Comparison of ENCODE assay signal across 1 cellular context in genomic region chr17:18115517-18115916, GRCh38.
TF ChIP-seq lines count a peak whose summit lies in the region.

No MANE protein-coding gene starts in this region.

TF ChIP-seq in HepG2, 621 proteins besides CTCF, POLR2A, EP300 and RAD21 (continued from another document and continues in another):
- TF ChIP-seq, protein P1, sequence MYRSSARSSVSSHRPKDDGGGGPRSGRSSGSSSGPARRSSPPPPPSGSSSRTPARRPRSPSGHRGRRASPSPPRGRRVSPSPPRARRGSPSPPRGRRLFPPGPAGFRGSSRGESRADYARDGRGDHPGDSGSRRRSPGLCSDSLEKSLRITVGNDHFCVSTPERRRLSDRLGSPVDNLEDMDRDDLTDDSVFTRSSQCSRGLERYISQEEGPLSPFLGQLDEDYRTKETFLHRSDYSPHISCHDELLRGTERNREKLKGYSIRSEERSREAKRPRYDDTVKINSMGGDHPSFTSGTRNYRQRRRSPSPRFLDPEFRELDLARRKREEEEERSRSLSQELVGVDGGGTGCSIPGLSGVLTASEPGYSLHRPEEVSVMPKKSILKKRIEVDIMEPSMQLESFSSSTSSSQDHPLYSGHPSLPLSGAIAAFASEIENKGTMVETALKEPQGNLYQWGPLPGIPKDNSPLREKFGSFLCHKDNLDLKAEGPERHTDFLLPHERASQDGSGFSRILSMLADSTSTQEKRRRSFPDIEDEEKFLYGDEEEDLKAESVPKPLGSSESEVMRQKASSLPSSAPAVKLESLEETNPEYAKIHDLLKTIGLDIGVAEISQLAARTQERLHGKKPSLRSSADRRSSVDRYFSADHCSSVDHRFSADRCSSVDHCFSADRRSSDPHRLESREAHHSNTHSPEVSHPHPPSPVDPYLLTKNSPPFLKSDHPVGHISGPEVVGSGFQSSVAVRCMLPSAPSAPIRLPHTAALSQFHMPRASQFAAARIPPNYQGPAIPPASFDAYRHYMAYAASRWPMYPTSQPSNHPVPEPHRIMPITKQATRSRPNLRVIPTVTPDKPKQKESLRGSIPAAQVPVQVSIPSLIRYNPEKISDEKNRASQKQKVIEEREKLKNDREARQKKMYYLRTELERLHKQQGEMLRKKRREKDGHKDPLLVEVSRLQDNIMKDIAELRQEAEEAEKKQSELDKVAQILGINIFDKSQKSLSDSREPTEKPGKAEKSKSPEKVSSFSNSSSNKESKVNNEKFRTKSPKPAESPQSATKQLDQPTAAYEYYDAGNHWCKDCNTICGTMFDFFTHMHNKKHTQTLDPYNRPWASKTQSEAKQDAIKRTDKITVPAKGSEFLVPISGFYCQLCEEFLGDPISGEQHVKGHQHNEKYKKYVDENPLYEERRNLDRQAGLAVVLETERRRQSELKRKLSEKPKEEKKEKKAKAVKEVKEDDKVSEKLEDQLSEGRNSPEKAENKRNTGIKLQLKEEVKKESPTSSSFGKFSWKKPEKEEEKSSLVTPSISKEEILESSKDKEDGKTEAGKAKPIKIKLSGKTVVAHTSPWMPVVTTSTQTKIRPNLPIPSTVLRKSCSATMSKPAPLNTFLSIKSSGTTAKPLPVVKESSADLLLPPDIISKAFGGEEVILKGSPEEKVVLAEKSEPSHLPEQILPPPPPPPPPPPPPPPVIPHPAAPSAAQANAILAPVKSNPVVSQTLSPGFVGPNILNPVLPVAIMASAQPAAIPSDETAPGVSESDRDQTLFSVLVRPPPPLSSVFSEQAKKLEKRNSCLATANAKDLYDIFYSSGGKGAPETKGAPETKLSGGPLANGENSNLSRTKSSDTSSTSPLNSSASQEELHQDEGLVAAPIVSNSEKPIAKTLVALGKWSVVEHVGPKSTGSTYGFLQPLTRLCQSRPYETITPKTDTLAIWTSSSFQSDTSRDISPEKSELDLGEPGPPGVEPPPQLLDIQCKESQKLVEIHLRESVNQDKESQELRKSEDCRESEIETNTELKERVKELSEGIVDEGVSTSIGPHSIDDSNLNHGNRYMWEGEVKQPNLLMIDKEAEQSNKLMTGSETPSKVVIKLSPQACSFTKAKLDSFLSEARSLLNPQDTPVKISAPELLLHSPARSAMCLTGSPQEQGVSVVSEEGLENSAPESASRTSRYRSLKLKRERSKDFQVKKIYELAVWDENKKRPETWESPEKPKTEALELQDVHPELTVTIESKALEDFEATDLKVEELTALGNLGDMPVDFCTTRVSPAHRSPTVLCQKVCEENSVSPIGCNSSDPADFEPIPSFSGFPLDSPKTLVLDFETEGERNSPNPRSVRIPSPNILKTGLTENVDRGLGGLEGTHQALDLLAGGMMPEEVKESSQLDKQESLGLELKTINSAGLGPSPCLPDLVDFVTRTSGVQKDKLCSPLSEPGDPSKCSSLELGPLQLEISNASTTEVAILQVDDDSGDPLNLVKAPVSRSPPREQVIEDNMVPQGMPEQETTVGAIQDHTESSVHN (CRISPR knock-in tag; IDR thresholded peaks at IDR 0.05): no peak
- TF ChIP-seq MED8 (CRISPR knock-in tag; IDR thresholded peaks at IDR 0.05; ENCODE audit: insufficient replicate concordance) (no peak), FOSL2 (CRISPR knock-in tag; IDR thresholded peaks at IDR 0.05) (no peak), TRIM24 (CRISPR knock-in tag; IDR thresholded peaks at IDR 0.05) (no peak), KAT8 (CRISPR knock-in tag; IDR thresholded peaks at IDR 0.05) (0 out of 2 replicates have a peak, but pooled peaks have one; percentile 19), SAFB2 (CRISPR knock-in tag; IDR thresholded peaks at IDR 0.05; ENCODE audit: borderline replicate concordance, low read depth) (no peak), DDIT3 (CRISPR knock-in tag; IDR thresholded peaks at IDR 0.05) (no peak), NFE2 (CRISPR knock-in tag; IDR thresholded peaks at IDR 0.05) (no peak), ZNF34 (CRISPR knock-in tag; IDR thresholded peaks at IDR 0.05; ENCODE audit: borderline replicate concordance) (no peak), ZMYM3 (CRISPR knock-in tag; IDR thresholded peaks at IDR 0.05) (0 out of 2 replicates have a peak, but pooled peaks have one; percentile 35), MYC (CRISPR knock-in tag; IDR thresholded peaks at IDR 0.05; ENCODE audit: borderline replicate concordance) (0 out of 2 replicates have a peak, but pooled peaks have one; percentile 34), PITX1 (CRISPR knock-in tag; IDR thresholded peaks at IDR 0.05) (no peak), ZNF180 (CRISPR knock-in tag; IDR thresholded peaks at IDR 0.05; ENCODE audit: borderline replicate concordance, low read depth) (no peak), ZFY (CRISPR knock-in tag; IDR thresholded peaks at IDR 0.05) (peak; percentile 60), HDAC6 (IDR thresholded peaks at IDR 0.05; ENCODE audit: low read depth, low read length) (no peak), FOXK1 (CRISPR knock-in tag; IDR thresholded peaks at IDR 0.05; ENCODE audit: borderline replicate concordance, low read depth) (no peak), ZBTB46 (CRISPR knock-in tag; IDR thresholded peaks at IDR 0.05; ENCODE audit: borderline replicate concordance) (no peak), HIC2 (CRISPR knock-in tag; IDR thresholded peaks at IDR 0.05; ENCODE audit: low read depth) (peak; percentile 62; the same call in 1 of the 2 replicates), POGZ (CRISPR knock-in tag; IDR thresholded peaks at IDR 0.05) (no peak)
- TF ChIP-seq, protein P2, sequence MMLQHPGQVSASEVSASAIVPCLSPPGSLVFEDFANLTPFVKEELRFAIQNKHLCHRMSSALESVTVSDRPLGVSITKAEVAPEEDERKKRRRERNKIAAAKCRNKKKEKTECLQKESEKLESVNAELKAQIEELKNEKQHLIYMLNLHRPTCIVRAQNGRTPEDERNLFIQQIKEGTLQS (CRISPR knock-in tag; IDR thresholded peaks at IDR 0.05): no peak
- TF ChIP-seq, protein P3, sequence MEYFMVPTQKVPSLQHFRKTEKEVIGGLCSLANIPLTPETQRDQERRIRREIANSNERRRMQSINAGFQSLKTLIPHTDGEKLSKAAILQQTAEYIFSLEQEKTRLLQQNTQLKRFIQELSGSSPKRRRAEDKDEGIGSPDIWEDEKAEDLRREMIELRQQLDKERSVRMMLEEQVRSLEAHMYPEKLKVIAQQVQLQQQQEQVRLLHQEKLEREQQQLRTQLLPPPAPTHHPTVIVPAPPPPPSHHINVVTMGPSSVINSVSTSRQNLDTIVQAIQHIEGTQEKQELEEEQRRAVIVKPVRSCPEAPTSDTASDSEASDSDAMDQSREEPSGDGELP (IDR thresholded peaks at IDR 0.05; ENCODE audit: borderline replicate concordance, low read depth): no peak
- TF ChIP-seq, protein P4, sequence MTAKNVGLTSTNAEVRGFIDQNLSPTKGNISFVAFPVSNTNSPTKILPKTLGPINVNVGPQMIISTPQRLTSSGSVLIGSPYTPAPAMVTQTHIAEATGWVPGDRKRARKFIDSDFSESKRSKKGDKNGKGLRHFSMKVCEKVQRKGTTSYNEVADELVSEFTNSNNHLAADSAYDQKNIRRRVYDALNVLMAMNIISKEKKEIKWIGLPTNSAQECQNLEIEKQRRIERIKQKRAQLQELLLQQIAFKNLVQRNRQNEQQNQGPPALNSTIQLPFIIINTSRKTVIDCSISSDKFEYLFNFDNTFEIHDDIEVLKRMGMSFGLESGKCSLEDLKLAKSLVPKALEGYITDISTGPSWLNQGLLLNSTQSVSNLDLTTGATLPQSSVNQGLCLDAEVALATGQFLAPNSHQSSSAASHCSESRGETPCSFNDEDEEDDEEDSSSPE (CRISPR knock-in tag; IDR thresholded peaks at IDR 0.05): 0 out of 2 replicates have a peak, but pooled peaks have one; percentile 25
- TF ChIP-seq, protein P5, sequence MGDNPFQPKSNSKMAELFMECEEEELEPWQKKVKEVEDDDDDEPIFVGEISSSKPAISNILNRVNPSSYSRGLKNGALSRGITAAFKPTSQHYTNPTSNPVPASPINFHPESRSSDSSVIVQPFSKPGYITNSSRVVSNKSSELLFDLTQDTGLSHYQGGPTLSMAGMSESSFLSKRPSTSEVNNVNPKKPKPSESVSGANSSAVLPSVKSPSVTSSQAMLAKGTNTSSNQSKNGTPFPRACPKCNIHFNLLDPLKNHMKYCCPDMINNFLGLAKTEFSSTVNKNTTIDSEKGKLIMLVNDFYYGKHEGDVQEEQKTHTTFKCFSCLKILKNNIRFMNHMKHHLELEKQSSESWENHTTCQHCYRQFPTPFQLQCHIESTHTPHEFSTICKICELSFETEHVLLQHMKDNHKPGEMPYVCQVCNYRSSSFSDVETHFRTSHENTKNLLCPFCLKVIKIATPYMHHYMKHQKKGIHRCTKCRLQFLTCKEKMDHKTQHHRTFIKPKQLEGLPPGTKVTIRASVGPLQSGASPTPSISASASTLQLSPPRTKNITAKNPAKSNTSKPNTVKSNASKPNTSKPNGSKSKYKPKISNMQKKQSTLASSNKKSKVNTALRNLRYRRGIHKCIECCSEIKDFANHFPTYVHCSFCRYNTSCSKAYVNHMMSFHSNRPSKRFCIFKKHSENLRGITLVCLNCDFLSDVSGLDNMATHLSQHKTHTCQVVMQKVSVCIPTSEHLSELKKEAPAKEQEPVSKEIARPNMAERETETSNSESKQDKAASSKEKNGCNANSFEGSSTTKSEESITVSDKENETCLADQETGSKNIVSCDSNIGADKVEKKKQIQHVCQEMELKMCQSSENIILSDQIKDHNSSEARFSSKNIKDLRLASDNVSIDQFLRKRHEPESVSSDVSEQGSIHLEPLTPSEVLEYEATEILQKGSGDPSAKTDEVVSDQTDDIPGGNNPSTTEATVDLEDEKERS (CRISPR knock-in tag; IDR thresholded peaks at IDR 0.05): peak; percentile 52; the same call in 1 of the 2 replicates
- TF ChIP-seq, protein P6, sequence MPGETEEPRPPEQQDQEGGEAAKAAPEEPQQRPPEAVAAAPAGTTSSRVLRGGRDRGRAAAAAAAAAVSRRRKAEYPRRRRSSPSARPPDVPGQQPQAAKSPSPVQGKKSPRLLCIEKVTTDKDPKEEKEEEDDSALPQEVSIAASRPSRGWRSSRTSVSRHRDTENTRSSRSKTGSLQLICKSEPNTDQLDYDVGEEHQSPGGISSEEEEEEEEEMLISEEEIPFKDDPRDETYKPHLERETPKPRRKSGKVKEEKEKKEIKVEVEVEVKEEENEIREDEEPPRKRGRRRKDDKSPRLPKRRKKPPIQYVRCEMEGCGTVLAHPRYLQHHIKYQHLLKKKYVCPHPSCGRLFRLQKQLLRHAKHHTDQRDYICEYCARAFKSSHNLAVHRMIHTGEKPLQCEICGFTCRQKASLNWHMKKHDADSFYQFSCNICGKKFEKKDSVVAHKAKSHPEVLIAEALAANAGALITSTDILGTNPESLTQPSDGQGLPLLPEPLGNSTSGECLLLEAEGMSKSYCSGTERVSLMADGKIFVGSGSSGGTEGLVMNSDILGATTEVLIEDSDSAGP (CRISPR knock-in tag; IDR thresholded peaks at IDR 0.05; ENCODE audit: borderline replicate concordance): peak; percentile 60; the same call in 1 of the 2 replicates
- TF ChIP-seq, protein P7, sequence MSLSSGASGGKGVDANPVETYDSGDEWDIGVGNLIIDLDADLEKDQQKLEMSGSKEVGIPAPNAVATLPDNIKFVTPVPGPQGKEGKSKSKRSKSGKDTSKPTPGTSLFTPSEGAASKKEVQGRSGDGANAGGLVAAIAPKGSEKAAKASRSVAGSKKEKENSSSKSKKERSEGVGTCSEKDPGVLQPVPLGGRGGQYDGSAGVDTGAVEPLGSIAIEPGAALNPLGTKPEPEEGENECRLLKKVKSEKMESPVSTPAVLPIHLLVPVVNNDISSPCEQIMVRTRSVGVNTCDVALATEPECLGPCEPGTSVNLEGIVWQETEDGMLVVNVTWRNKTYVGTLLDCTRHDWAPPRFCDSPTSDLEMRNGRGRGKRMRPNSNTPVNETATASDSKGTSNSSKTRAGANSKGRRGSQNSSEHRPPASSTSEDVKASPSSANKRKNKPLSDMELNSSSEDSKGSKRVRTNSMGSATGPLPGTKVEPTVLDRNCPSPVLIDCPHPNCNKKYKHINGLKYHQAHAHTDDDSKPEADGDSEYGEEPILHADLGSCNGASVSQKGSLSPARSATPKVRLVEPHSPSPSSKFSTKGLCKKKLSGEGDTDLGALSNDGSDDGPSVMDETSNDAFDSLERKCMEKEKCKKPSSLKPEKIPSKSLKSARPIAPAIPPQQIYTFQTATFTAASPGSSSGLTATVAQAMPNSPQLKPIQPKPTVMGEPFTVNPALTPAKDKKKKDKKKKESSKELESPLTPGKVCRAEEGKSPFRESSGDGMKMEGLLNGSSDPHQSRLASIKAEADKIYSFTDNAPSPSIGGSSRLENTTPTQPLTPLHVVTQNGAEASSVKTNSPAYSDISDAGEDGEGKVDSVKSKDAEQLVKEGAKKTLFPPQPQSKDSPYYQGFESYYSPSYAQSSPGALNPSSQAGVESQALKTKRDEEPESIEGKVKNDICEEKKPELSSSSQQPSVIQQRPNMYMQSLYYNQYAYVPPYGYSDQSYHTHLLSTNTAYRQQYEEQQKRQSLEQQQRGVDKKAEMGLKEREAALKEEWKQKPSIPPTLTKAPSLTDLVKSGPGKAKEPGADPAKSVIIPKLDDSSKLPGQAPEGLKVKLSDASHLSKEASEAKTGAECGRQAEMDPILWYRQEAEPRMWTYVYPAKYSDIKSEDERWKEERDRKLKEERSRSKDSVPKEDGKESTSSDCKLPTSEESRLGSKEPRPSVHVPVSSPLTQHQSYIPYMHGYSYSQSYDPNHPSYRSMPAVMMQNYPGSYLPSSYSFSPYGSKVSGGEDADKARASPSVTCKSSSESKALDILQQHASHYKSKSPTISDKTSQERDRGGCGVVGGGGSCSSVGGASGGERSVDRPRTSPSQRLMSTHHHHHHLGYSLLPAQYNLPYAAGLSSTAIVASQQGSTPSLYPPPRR (CRISPR knock-in tag; IDR thresholded peaks at IDR 0.05; ENCODE audit: borderline replicate concordance): 0 out of 2 replicates have a peak, but pooled peaks have one; percentile 28
